ENCODE assay signal across 17 cellular contexts in genomic region chr12:54932038-54932437, GRCh38. TPM values are rescaled to one million over a fixed set of nuclear protein-coding genes. Genes with fewer than 3 reads are reported as not detected.
"Had no signal": no experiment of that assay in that cellular context is flagged by ENCODE, and none has a peak within 500 bp of the region (broad histone marks: within the 10 kb centered on the region; RNA-seq: fewer than 3 reads in every experiment).

No MANE protein-coding gene starts in this region.

- H3K4me3 Mint-ChIP-seq: neural progenitor cell, WTC11 had no signal

- ATAC-seq: heart right ventricle, pancreas, WTC11 had no signal

- H3K4me1 Mint-ChIP-seq: neural progenitor cell had no signal

- H3K36me3 Mint-ChIP-seq: neural progenitor cell had no signal

- H3K27ac Mint-ChIP-seq: neural progenitor cell, WTC11 had no signal

- DNase-seq: activated CD4-positive, alpha-beta T cell treated with anti-CD3 and anti-CD28 coated beads, Interleukin-2, amount 50 U/mL, for 48 hours; activated CD8-positive, alpha-beta memory T cell treated with anti-CD3 and anti-CD28 coated beads, Interleukin-2, amount 50 U/mL, for 48 hours; activated effector memory CD4-positive, alpha-beta T cell treated with Interleukin-2 at 50 U/mL for 16 hours; caudate nucleus; heart right ventricle; islet precursor cell; left ventricle myocardium inferior; pancreas; stimulated activated CD4-positive, alpha-beta T cell treated with anti-CD3 and anti-CD28 coated beads, Interleukin-4, amount 100 ng/mL, for 1 hour; stimulated activated CD8-positive, alpha-beta memory T cell treated with anti-CD3 and anti-CD28 coated beads, Interleukin-4, amount 100 ng/mL, for 48 hours; T1000 had no signal

RNA-seq across cellular contexts. Expression of gene TESPA1, which starts 52.5 kb away (rescaled TPM):
- total RNA-seq: endothelial cell of umbilical vein, fibroblast of lung, frontal cortex, renal cortical epithelial cell had no signal
